ENCODE assay signal across 8 cellular contexts in the genomic region with DNA sequence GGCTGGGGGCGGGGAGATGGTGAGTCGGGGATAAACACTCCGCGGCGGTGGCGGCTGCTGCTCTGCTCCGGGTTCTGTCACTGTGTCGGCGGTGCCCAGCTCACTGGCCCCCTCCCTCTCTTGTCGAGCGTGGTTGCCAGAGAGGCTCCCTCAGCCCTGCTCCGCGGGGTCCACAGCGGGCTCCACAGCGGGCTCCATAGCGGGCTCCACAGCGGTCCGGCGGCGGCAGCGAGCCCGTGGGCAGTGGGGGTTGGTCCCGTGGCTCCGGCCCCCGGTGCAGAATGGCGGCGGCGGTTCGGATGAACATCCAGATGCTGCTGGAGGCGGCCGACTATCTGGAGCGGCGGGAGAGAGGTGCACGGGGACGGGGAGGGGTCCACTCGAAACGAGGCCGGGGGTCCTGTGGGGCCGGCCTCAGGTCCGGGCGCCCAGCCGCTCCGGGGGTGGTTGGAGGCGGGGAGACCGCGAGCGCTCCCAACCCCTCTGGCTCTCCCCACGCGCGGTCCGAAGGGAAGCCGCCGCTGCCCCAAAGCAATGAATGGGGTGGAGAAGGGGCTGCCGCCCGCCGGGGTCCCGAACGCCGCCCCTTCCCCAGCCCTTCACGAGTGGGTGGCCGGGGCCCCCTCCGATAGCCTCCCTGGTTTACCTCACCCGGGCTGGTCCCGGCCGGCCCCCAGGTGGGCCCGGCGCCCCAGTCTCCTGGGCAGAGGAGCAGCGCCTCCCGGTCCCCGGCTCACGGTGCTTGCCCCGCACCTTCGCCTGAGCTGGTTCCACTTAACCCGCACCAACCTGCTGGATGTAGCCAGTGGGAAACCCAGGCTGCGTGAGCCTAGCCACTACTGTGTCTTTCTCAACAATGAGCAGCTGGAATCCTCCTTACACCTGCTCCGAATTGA. TPM values are rescaled to one million over a fixed set of nuclear protein-coding genes. Genes with fewer than 3 reads are reported as not detected.
DNase-seq lines count a peak whose midpoint lies in the region; ATAC-seq and TF ChIP-seq lines count a peak whose summit lies in the region.

A gene with protein sequence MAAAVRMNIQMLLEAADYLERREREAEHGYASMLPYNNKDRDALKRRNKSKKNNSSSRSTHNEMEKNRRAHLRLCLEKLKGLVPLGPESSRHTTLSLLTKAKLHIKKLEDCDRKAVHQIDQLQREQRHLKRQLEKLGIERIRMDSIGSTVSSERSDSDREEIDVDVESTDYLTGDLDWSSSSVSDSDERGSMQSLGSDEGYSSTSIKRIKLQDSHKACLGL (plus strand): TSS at position 60 of the 896 bp plus-strand sequence. CDS start 222 bp downstream, at position 282.

- H3K36me3 ChIP-seq in BLaER1: peaks cover 2% of the 10 kb centered on the region
- H3K36me3 ChIP-seq in SK-N-MC (ENCODE audit: insufficient read depth, low read length): peaks cover 5% of the 10 kb centered on the region; the same call in 1 of the 2 replicates
- H3K36me3 ChIP-seq in effector memory CD4-positive, alpha-beta T cell (ENCODE audit: control insufficient read depth, insufficient read depth, low read length): peaks cover 14% of the 10 kb centered on the region
- no peaks in the 10 kb centered on the region for H3K36me3 ChIP-seq in urinary bladder (ENCODE audit: insufficient read depth)

- H3K4me1 ChIP-seq in BLaER1 (peaks cover 16% of the 10 kb centered on the region), urinary bladder (ENCODE audit: insufficient read depth) (no peaks in the 10 kb centered on the region)
- peaks cover 14% of the 10 kb centered on the region for H3K4me1 ChIP-seq in effector memory CD4-positive, alpha-beta T cell (ENCODE audit: control insufficient read depth, insufficient read depth, low read length, poor library complexity, severe bottlenecking)

- peaks cover 3% of the 10 kb centered on the region for H3K36me3 Mint-ChIP-seq in mesothelial cell of epicardium

- H3K27ac Mint-ChIP-seq in mesothelial cell of epicardium: peak within 1 kb of the TSS; percentile 94

- no peaks in the 10 kb centered on the region for H3K9me3 Mint-ChIP-seq in mesothelial cell of epicardium

- ATAC-seq in HG03520 (IDR thresholded peaks at IDR 0.05; ENCODE audit: unreplicated experiment): no peak

- H3K9me3 ChIP-seq in BLaER1 (no peaks in the 10 kb centered on the region), SK-N-MC (ENCODE audit: low read depth, low read length) (no peaks in the 10 kb centered on the region)
- H3K9me3 ChIP-seq in effector memory CD4-positive, alpha-beta T cell (ENCODE audit: control insufficient read depth, low read length): no peaks in the 10 kb centered on the region

- peak within 1 kb of the TSS; percentile 90 for H3K9ac ChIP-seq in BLaER1
- peak within 1 kb of the TSS; percentile 93 for H3K9ac ChIP-seq in SK-N-MC (ENCODE audit: insufficient read length)

- peak within 1 kb of the TSS; percentile 100 for H3K4me2 ChIP-seq in BLaER1

- no peaks in the 10 kb centered on the region for H3K27me3 Mint-ChIP-seq in mesothelial cell of epicardium (ENCODE audit: low read depth)

- TF ChIP-seq CTCF in mesothelial cell of epicardium (IDR thresholded peaks at IDR 0.05; ENCODE audit: unreplicated experiment): no peak

- H3K27me3 ChIP-seq in BLaER1: peaks cover 32% of the 10 kb centered on the region
- no peaks in the 10 kb centered on the region for H3K27me3 ChIP-seq in effector memory CD4-positive, alpha-beta T cell (replicated peaks; ENCODE audit: control insufficient read depth, insufficient read depth, low read length, poor library complexity, severe bottlenecking)

- peak; percentile 80 for TF ChIP-seq POLR2A in GM19099 (IDR thresholded peaks at IDR 0.05; ENCODE audit: extremely low read depth, insufficient read length, low read depth)

- peak within 1 kb of the TSS; percentile 89 for H3K4me3 ChIP-seq in BLaER1
- peak within 1 kb of the TSS; percentile 96 for H3K4me3 ChIP-seq in SK-N-MC
- H3K4me3 ChIP-seq in effector memory CD4-positive, alpha-beta T cell (ENCODE audit: insufficient read depth, low read depth, low read length, poor library complexity, severe bottlenecking): peak within 1 kb of the TSS; percentile 98
- H3K4me3 ChIP-seq in urinary bladder (ENCODE audit: low read depth, low read length): peak within 1 kb of the TSS; percentile 92

- H3K4me1 Mint-ChIP-seq in mesothelial cell of epicardium: peaks cover 9% of the 10 kb centered on the region

- DNase-seq in SK-N-MC (ENCODE audit: low read depth, low spot score) (no peak), mesothelial cell of epicardium (ENCODE audit: low spot score in 2 of 2, unreplicated experiment in 2 of 2) (peak; percentile 21 to 50), NCI-H1930 (lab: John Stamatoyannopoulos, UW) (no peak)
- no peak for DNase-seq in effector memory CD4-positive, alpha-beta T cell

- H4K20me1 ChIP-seq in BLaER1: peaks cover 19% of the 10 kb centered on the region

- H3K27ac ChIP-seq in BLaER1: peak within 1 kb of the TSS; percentile 93
- peak within 1 kb of the TSS; percentile 66; the same call in 1 of the 2 replicates for H3K27ac ChIP-seq in SK-N-MC
- H3K27ac ChIP-seq in effector memory CD4-positive, alpha-beta T cell (ENCODE audit: insufficient read depth, low read length, poor library complexity, severe bottlenecking): peak within 1 kb of the TSS; percentile 94
- peak within 1 kb of the TSS; percentile 94 for H3K27ac ChIP-seq in urinary bladder (ENCODE audit: low read depth)

- under 1% methylated on average over 76 of the region's 76 CpGs for WGBS in urinary bladder

- peak within 1 kb of the TSS; percentile 81 for H3K4me3 Mint-ChIP-seq in mesothelial cell of epicardium

RNA-seq across cellular contexts. Expression of the gene that starts here (rescaled TPM):
- total RNA-seq in mesothelial cell of epicardium (8.7 to 10.4 TPM (median 9.7 TPM) in 3 replicates), urinary bladder (10.2 TPM)
- 6.5 TPM for polyA plus RNA-seq in urinary bladder

Comparison
In these comparisons a context has a peak if more than half of its experiments do, and no peak if none do; other contexts are left out.
1. DNase-seq: peak in mesothelial cell of epicardium (2 of 2); none in SK-N-MC (single experiment), effector memory CD4-positive, alpha-beta T cell (0 of 3) and NCI-H1930 (0 of 2).
2. Peak in every context shown above with its lines, with median percentiles within 50 percentile points of each other: H3K27ac ChIP-seq and H3K4me3 ChIP-seq.